In the genomic region with DNA sequence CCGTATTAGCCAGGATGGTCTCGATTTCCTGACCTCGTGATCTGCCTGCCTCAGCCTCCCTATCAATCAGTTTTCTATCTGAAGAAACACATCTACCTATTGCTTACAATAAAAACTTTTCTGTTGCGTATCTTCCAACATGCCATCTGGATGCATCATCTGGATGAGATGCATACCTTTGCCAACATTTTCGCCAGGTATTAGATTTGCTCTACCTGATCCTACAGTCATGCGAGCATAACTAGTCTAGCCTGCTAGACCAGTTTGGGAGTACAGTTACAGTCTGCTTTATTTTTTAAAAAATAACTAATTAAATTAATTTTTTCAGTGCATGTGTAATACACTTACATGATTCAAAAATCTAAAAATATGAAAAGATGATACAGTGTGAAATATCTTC, we compare ENCODE assay signal across 26 cellular contexts.
DNase-seq lines count a peak whose midpoint lies in the region; ATAC-seq, FAIRE-seq and TF ChIP-seq lines count a peak whose summit lies in the region.
"Had no signal": no experiment of that assay in that cellular context is flagged by ENCODE, and none has a peak within 500 bp of the region (broad histone marks: within the 10 kb centered on the region; RNA-seq: fewer than 3 reads in every experiment).

No MANE protein-coding gene starts in this region.

- in situ Hi-C loops in ACHN (cut with HindIII; ENCODE audit: low pct_ligation_motif_present, low pct_unique_long_range_greater_than_20kb, low sequenced_read_pairs), result no loop called here

- TF ChIP-seq CTCF in RWPE2 (IDR thresholded peaks at IDR 0.05; ENCODE audit: poor library complexity, severe bottlenecking) (no peak), kidney epithelial cell (IDR thresholded peaks at IDR 0.05; ENCODE audit: insufficient read depth, low read length, poor library complexity, severe bottlenecking) (no peak)
- no peak for TF ChIP-seq CTCF in activated CD8-positive, alpha-beta T cell treated with anti-CD3 and anti-CD28 coated beads for 36 hours (IDR thresholded peaks at IDR 0.05)

- no peak overlapping the region for H3K4me3 Mint-ChIP-seq in activated CD8-positive, alpha-beta T cell treated with anti-CD3 and anti-CD28 coated beads for 36 hours
- H3K4me3 Mint-ChIP-seq: CD4-positive, CD25-positive, alpha-beta regulatory T cell had no signal

- no peak for FAIRE-seq in small intestine (lab: Jason Lieb, UNC)
- FAIRE-seq: GM12878, GM19239 had no signal

- H3K36me3 ChIP-seq in RWPE2 (ENCODE audit: low read depth) (no peaks in the 10 kb centered on the region), kidney epithelial cell (ENCODE audit: control insufficient read depth, insufficient read depth, low read length) (no peaks in the 10 kb centered on the region), small intestine (ENCODE audit: control insufficient read depth in 2 of 2, insufficient read depth in 2 of 2, low read length in 2 of 2) (no peaks in the 10 kb centered on the region)
- H3K36me3 ChIP-seq: BE2C, SJSA1 had no signal

- peaks cover 18% of the 10 kb centered on the region for H3K4me1 ChIP-seq in RWPE2 (ENCODE audit: insufficient read depth, poor library complexity, severe bottlenecking)
- no peaks in the 10 kb centered on the region for H3K4me1 ChIP-seq in small intestine (ENCODE audit: control insufficient read depth in 2 of 2, insufficient read depth in 1 of 2, low read depth in 1 of 2, low read length in 1 of 2)
- H3K4me1 ChIP-seq: BE2C, Caco-2, SJSA1 had no signal

- H3K9me3 ChIP-seq in RWPE2 (ENCODE audit: severe bottlenecking) (no peaks in the 10 kb centered on the region), small intestine (ENCODE audit: control insufficient read depth, low read depth) (no peaks in the 10 kb centered on the region)
- H3K9me3 ChIP-seq: BE2C, Caco-2, SJSA1 had no signal

- intact Hi-C loops in activated CD8-positive, alpha-beta T cell treated with anti-CD3 and anti-CD28 coated beads for 36 hours (cut with micrococcal nuclease), result no loop called here

- POLR2A ChIA-PET in activated CD8-positive, alpha-beta T cell treated with anti-CD3 and anti-CD28 coated beads for 36 hours (lab: Charles Lee), result no interaction called here

- WGBS in small intestine, 3 donors, result 70 to 85% (median 81%) methylated on average over 6 of the region's 6 CpGs

- CTCF ChIA-PET in activated CD8-positive, alpha-beta T cell treated with anti-CD3 and anti-CD28 coated beads for 36 hours (lab: Charles Lee), result no interaction called here

- H3K4me3 ChIP-seq in RWPE2 (ENCODE audit: severe bottlenecking), result no peak overlapping the region
- H3K4me3 ChIP-seq in kidney epithelial cell (ENCODE audit: low read depth, low read length), result no peak overlapping the region
- H3K4me3 ChIP-seq in small intestine (ENCODE audit: low read depth in 1 of 2, low read length in 2 of 2), result no peak overlapping the region
- H3K4me3 ChIP-seq: GM12878, GM23248, SJSA1 had no signal

- peak overlapping the region; percentile 57 for H3K27ac ChIP-seq in RWPE2 (ENCODE audit: poor library complexity, severe bottlenecking)
- H3K27ac ChIP-seq in small intestine (ENCODE audit: low read depth in 1 of 2, low read length in 1 of 2), result no peak overlapping the region
- H3K27ac ChIP-seq: GM23248, SJSA1 had no signal

- H3K36me3 Mint-ChIP-seq in activated CD8-positive, alpha-beta T cell treated with anti-CD3 and anti-CD28 coated beads for 36 hours (ENCODE audit: low read depth), result no peaks in the 10 kb centered on the region
- H3K36me3 Mint-ChIP-seq: CD4-positive, CD25-positive, alpha-beta regulatory T cell had no signal

- peak; percentile 100 for ATAC-seq in RWPE2 (ENCODE audit: low read depth)
- ATAC-seq in activated CD8-positive, alpha-beta T cell treated with anti-CD3 and anti-CD28 coated beads for 36 hours, result no peak
- no peak for ATAC-seq in GM21367 (IDR thresholded peaks at IDR 0.05; ENCODE audit: unreplicated experiment)
- ATAC-seq: GM12878, HCT116 had no signal

- no peaks in the 10 kb centered on the region for H3K9me3 Mint-ChIP-seq in activated CD8-positive, alpha-beta T cell treated with anti-CD3 and anti-CD28 coated beads for 36 hours

- H3K27me3 ChIP-seq in RWPE2 (ENCODE audit: insufficient read depth, poor library complexity, severe bottlenecking), result no peaks in the 10 kb centered on the region
- no peaks in the 10 kb centered on the region for H3K27me3 ChIP-seq in kidney epithelial cell (ENCODE audit: control insufficient read depth, insufficient read depth, low read length)
- peaks cover 0 to 2% of the 10 kb centered on the region in 2 donors for H3K27me3 ChIP-seq in small intestine (ENCODE audit: control insufficient read depth in 2 of 2, insufficient read depth in 2 of 2, low read length in 2 of 2)
- H3K27me3 ChIP-seq: BE2C, SJSA1 had no signal

- H3K4me1 Mint-ChIP-seq in activated CD8-positive, alpha-beta T cell treated with anti-CD3 and anti-CD28 coated beads for 36 hours (ENCODE audit: low read depth), result no peaks in the 10 kb centered on the region

- no peak overlapping the region for H3K27ac Mint-ChIP-seq in activated CD8-positive, alpha-beta T cell treated with anti-CD3 and anti-CD28 coated beads for 36 hours
- H3K27ac Mint-ChIP-seq: CD4-positive, CD25-positive, alpha-beta regulatory T cell had no signal

- DNase-seq in SIG-M5 treated with dmso at 0.1 percent for 504 hours (lab: John Stamatoyannopoulos, UW; ENCODE audit: unreplicated experiment) (peak; percentile 2), SIG-M5 (lab: John Stamatoyannopoulos, UW) (no peak), RWPE2 (ENCODE audit: low spot score) (no peak), kidney epithelial cell (ENCODE audit: low read depth) (peak; percentile 10), ACHN (no peak), small intestine (no peak)
- no peak for DNase-seq in activated CD8-positive, alpha-beta T cell treated with anti-CD3 and anti-CD28 coated beads for 36 hours
- DNase-seq: BE2C; Caco-2; CD4-positive, CD25-positive, alpha-beta regulatory T cell; DMS153; EL; GM23248; KG1; NCI-H1048; NCI-H1436 treated with DMSO at 0.1 percent for 48 hours; NCI-H2029; NCI-H2171 treated with DMSO at 0.1 percent for 48 hours; NCI-H446 treated with DMSO at 0.1 percent for 48 hours; NCI-H774; RPMI8226 had no signal

- peaks cover 3% of the 10 kb centered on the region for H3K27me3 Mint-ChIP-seq in activated CD8-positive, alpha-beta T cell treated with anti-CD3 and anti-CD28 coated beads for 36 hours
- H3K27me3 Mint-ChIP-seq: CD4-positive, CD25-positive, alpha-beta regulatory T cell had no signal

Comparison
In these comparisons a context has a peak if more than half of its experiments do, and no peak if none do; other contexts are left out.
1. DNase-seq: peak in SIG-M5 treated with dmso at 0.1 percent for 504 hours (single experiment) and kidney epithelial cell (single experiment); none in SIG-M5 (single experiment), RWPE2 (single experiment), activated CD8-positive, alpha-beta T cell treated with anti-CD3 and anti-CD28 coated beads for 36 hours (single experiment), ACHN (single experiment) and small intestine (single experiment).